In the genomic region with DNA sequence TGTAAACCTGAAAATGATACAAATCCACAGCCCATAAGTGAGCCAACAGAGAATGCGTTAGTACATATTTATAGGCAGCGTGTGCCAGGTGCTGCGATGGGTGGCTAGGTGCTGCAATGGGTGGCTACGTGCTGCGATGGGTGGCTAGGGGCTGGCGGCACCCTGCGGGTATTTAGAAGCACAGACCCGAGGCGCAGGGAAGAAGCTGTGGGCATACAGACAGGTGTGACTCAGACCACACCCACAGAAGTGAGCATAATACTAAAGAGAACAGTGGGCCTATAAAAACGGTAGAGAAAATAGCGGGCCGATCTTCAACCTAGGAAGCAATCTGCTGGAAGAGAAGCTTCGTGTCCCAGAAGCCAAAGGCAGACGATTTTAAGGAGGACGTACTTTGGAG, we compare ENCODE assay signal across 16 cellular contexts.
"Had no signal": no experiment of that assay in that cellular context is flagged by ENCODE, and none has a peak within 500 bp of the region (broad histone marks: within the 10 kb centered on the region; RNA-seq: fewer than 3 reads in every experiment).

No MANE protein-coding gene starts in this region.

- FAIRE-seq: urothelium cell line had no signal

- H3K4me1 ChIP-seq: parathyroid adenoma had no signal

- H3K27me3 Mint-ChIP-seq: activated B cell treated with CpG ODN at 0.5 μM for 24 hours; stimulated activated naive B cell treated with anti-CD40 and anti-IgM and Interleukin-4, amounts not matched to agents 10 μg/mL and 1 μg/mL and 100 μg/mL, for 72 hours had no signal

- H3K4me3 Mint-ChIP-seq: activated B cell treated with CpG ODN at 0.5 μM for 24 hours; activated CD8-positive, alpha-beta T cell treated with anti-CD3 and anti-CD28 coated beads for 36 hours; activated T-cell treated with anti-CD3 and anti-CD28 coated beads, Interleukin-2, amount 50 U/mL, for 4 hours; mesothelial cell of epicardium; stimulated activated naive B cell treated with anti-CD40 and anti-IgM and Interleukin-4, amounts not matched to agents 10 μg/mL and 1 μg/mL and 100 μg/mL, for 72 hours; T-helper 1 cell treated with Interleukin-12 subunit alpha and Interleukin-12 subunit beta and Interleukin-4 antibody, amounts not matched to agents 30 μg/mL and 1 μg/mL, for 36 hours had no signal

- H3K27ac ChIP-seq: parathyroid adenoma, thyroid gland had no signal

- H3K27ac Mint-ChIP-seq: activated B cell treated with CpG ODN at 0.5 μM for 24 hours; activated CD8-positive, alpha-beta T cell treated with anti-CD3 and anti-CD28 coated beads for 36 hours; mesothelial cell of epicardium; stimulated activated naive B cell treated with anti-CD40 and anti-IgM and Interleukin-4, amounts not matched to agents 10 μg/mL and 1 μg/mL and 100 μg/mL, for 72 hours; T-helper 1 cell treated with Interleukin-12 subunit alpha and Interleukin-12 subunit beta and Interleukin-4 antibody, amounts not matched to agents 30 μg/mL and 1 μg/mL, for 36 hours had no signal

- H2AFZ ChIP-seq: parathyroid adenoma had no signal

- H3K27me3 ChIP-seq: thyroid gland had no signal

- H3K9me3 Mint-ChIP-seq: activated CD8-positive, alpha-beta T cell treated with anti-CD3 and anti-CD28 coated beads for 36 hours; mesothelial cell of epicardium; T-helper 1 cell treated with Interleukin-12 subunit alpha and Interleukin-12 subunit beta and Interleukin-4 antibody, amounts not matched to agents 30 μg/mL and 1 μg/mL, for 36 hours had no signal

- DNase-seq: activated B cell treated with CpG ODN at 0.5 μM for 24 hours; activated CD4-positive, alpha-beta T cell treated with anti-CD3 and anti-CD28 coated beads for 48 hours; activated CD8-positive, alpha-beta T cell treated with anti-CD3 and anti-CD28 coated beads for 36 hours; activated effector memory CD4-positive, alpha-beta T cell treated with Interleukin-2 at 50 U/mL for 16 hours; activated naive CD4-positive, alpha-beta T cell treated with anti-CD3 and anti-CD28 coated beads, Interleukin-2, amount 50 U/mL, for 16 hours; activated T-cell treated with anti-CD3 and anti-CD28 coated beads, Interleukin-2, amount 50 U/mL, for 4 hours; kidney glomerular epithelial cell; stimulated activated CD4-positive, alpha-beta T cell treated with anti-CD3 and anti-CD28 coated beads, Interleukin-15, amount 100 ng/mL, for 24 hours; stimulated activated CD4-positive, alpha-beta T cell treated with anti-CD3 and anti-CD28 coated beads, Interleukin-4, amount 100 ng/mL, for 1 hour; stimulated activated naive B cell treated with anti-CD40 and anti-IgM and Interleukin-4, amounts not matched to agents 10 μg/mL and 1 μg/mL and 100 μg/mL, for 72 hours; thyroid gland had no signal

- H3K4me3 ChIP-seq: thyroid gland had no signal

- ATAC-seq: activated CD8-positive, alpha-beta T cell treated with anti-CD3 and anti-CD28 coated beads for 36 hours; activated T-cell treated with anti-CD3 and anti-CD28 coated beads, Interleukin-2, amount 50 U/mL, for 4 hours; esophagus mucosa; stimulated activated naive B cell treated with anti-CD40 and anti-IgM and Interleukin-4, amounts not matched to agents 10 μg/mL and 1 μg/mL and 100 μg/mL, for 72 hours had no signal

- H3K4me1 Mint-ChIP-seq: activated B cell treated with CpG ODN at 0.5 μM for 24 hours; stimulated activated naive B cell treated with anti-CD40 and anti-IgM and Interleukin-4, amounts not matched to agents 10 μg/mL and 1 μg/mL and 100 μg/mL, for 72 hours had no signal

- H3K9ac ChIP-seq: parathyroid adenoma had no signal

- H3K9me3 ChIP-seq: thyroid gland had no signal

- H3K36me3 Mint-ChIP-seq: stimulated activated naive B cell treated with anti-CD40 and anti-IgM and Interleukin-4, amounts not matched to agents 10 μg/mL and 1 μg/mL and 100 μg/mL, for 72 hours had no signal

- H3K79me2 ChIP-seq: parathyroid adenoma had no signal

- H3K36me3 ChIP-seq: thyroid gland had no signal
